1 cellular context compared by ENCODE assay signal in the genomic region with DNA sequence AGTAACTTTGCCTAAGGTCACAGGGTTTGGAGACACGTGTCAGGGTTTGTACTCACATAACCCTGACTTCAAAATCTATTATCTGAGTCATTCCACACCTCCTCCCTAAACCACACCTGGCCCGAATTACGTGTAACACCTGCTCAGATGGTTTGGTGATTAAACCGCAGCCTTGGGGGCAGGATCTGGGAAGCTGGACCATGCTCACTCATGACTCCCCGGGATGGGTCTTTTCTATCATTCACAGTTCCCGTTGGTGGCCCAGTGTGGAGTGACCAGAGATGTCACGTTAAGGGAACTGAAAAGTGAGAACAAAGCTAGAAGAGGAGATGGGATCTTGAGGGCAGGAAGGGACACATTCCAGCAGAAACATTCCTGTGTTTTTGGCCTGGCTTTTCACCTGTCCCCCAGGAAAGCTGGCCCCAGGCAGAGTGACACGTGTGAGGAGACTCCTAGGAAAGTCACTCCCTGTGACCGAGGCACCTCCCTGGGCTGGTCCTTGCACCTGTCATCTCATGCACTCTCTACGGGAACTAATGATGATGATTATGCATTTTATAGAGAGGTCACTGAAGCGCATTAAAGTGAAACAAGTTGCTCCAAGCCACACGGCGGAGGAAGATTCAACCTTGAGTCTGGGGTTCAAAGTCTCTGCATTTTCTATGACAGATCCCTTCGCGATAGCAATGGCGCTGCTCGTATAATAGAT.
TF ChIP-seq lines count a peak whose summit lies in the region.

No MANE protein-coding gene starts in this region.

TF ChIP-seq in K562, 482 proteins besides CTCF, POLR2A, EP300 and RAD21 (continued from another document):
- TF ChIP-seq, protein P1, sequence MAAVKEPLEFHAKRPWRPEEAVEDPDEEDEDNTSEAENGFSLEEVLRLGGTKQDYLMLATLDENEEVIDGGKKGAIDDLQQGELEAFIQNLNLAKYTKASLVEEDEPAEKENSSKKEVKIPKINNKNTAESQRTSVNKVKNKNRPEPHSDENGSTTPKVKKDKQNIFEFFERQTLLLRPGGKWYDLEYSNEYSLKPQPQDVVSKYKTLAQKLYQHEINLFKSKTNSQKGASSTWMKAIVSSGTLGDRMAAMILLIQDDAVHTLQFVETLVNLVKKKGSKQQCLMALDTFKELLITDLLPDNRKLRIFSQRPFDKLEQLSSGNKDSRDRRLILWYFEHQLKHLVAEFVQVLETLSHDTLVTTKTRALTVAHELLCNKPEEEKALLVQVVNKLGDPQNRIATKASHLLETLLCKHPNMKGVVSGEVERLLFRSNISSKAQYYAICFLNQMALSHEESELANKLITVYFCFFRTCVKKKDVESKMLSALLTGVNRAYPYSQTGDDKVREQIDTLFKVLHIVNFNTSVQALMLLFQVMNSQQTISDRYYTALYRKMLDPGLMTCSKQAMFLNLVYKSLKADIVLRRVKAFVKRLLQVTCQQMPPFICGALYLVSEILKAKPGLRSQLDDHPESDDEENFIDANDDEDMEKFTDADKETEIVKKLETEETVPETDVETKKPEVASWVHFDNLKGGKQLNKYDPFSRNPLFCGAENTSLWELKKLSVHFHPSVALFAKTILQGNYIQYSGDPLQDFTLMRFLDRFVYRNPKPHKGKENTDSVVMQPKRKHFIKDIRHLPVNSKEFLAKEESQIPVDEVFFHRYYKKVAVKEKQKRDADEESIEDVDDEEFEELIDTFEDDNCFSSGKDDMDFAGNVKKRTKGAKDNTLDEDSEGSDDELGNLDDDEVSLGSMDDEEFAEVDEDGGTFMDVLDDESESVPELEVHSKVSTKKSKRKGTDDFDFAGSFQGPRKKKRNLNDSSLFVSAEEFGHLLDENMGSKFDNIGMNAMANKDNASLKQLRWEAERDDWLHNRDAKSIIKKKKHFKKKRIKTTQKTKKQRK (IDR thresholded peaks at IDR 0.05; ENCODE audit: borderline replicate concordance, low read depth, low read length): no peak
- peak; percentile 48; the same call in 1 of the 2 replicates for TF ChIP-seq ZNF316 (IDR thresholded peaks at IDR 0.05)
